23 cellular contexts compared by ENCODE assay signal in the genomic region with DNA sequence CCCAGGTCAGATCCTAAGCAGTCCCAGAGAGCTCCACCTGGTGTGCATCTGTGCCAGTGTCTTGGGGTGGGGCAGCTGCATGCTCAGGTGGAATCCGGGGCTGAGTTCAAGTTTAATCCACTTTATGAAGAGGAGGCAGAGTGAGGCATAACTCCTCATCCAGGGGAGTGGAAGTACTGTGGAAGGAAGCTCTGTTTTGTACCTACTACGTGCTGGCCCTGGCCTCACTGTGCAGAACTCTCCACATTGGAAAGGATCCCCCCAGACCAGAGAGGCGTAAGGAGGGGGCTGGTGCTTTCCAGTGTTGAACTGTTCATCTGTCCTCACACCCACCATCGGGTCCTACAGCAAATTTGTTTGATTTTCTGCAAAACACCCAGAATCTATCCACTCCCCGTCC.
"Had no signal": no experiment of that assay in that cellular context is flagged by ENCODE, and none has a peak within 500 bp of the region (broad histone marks: within the 10 kb centered on the region; RNA-seq: fewer than 3 reads in every experiment).

No MANE protein-coding gene starts in this region.

- H3K27me3 Mint-ChIP-seq: activated B cell treated with CpG ODN at 0.5 μM for 24 hours; activated CD4-positive, alpha-beta memory T cell treated with anti-CD3 and anti-CD28 coated beads for 36 hours; activated CD8-positive, alpha-beta memory T cell treated with anti-CD3 and anti-CD28 coated beads, Interleukin-2, amount 10 ng/mL, durations not matched to agents 7 days and 5 days; stimulated activated naive CD8-positive, alpha-beta T cell treated with anti-CD3 and anti-CD28 coated beads, Interleukin-15, Interleukin-2, amounts not matched to agents 100 ng/mL and 50 ng/mL, for 24 hours; T-cell had no signal

- H3K4me1 Mint-ChIP-seq: T-cell had no signal

- DNase-seq: activated B cell treated with CpG ODN at 0.5 μM for 24 hours; activated CD4-positive, alpha-beta memory T cell treated with anti-CD3 and anti-CD28 coated beads for 36 hours; activated CD4-positive, alpha-beta T cell treated with anti-CD3 and anti-CD28 coated beads for 4 hours; activated CD8-positive, alpha-beta memory T cell treated with anti-CD3 and anti-CD28 coated beads, Interleukin-2, amount 10 ng/mL, durations not matched to agents 7 days and 5 days; activated naive CD4-positive, alpha-beta T cell treated with Interleukin-2 at 50 U/mL for 16 hours; dermis blood vessel endothelial cell; effector memory CD4-positive, alpha-beta T cell; foreskin melanocyte; glutamatergic neuron; hypothalamus; islet precursor cell; midbrain; occipital lobe; right cardiac atrium; T-cell; trophoblast cell had no signal

- ATAC-seq: activated CD8-positive, alpha-beta memory T cell treated with anti-CD3 and anti-CD28 coated beads, Interleukin-2, amount 10 ng/mL, durations not matched to agents 7 days and 5 days; right cardiac atrium; T-cell had no signal

- H3K4me3 Mint-ChIP-seq: activated B cell treated with CpG ODN at 0.5 μM for 24 hours; activated CD4-positive, alpha-beta memory T cell treated with anti-CD3 and anti-CD28 coated beads for 36 hours; activated CD8-positive, alpha-beta memory T cell treated with anti-CD3 and anti-CD28 coated beads, Interleukin-2, amount 10 ng/mL, durations not matched to agents 7 days and 5 days; nephron; stimulated activated naive CD8-positive, alpha-beta T cell treated with anti-CD3 and anti-CD28 coated beads, Interleukin-15, Interleukin-2, amounts not matched to agents 100 ng/mL and 50 ng/mL, for 24 hours; T-cell had no signal

- H3K27ac ChIP-seq: prostate gland, skin epidermis, suprapubic skin, vagina had no signal

- H3K4me1 ChIP-seq: prostate gland had no signal

- H3K9me3 ChIP-seq: prostate gland, suprapubic skin, vagina had no signal

- H3K27me3 ChIP-seq: suprapubic skin, vagina had no signal

- H3K27ac Mint-ChIP-seq: activated B cell treated with CpG ODN at 0.5 μM for 24 hours; activated CD4-positive, alpha-beta memory T cell treated with anti-CD3 and anti-CD28 coated beads for 36 hours; activated CD8-positive, alpha-beta memory T cell treated with anti-CD3 and anti-CD28 coated beads, Interleukin-2, amount 10 ng/mL, durations not matched to agents 7 days and 5 days; activated T-helper 2 cell treated with anti-CD3 and anti-CD28 coated beads, Interferon-gamma antibody, Interleukin-2, Interleukin-4, amounts not matched to agents 10 μg/mL and 5 μg/mL and 100 μg/mL, durations not matched to agents 14 hours and 24 hours and 36 hours; nephron; stimulated activated naive CD8-positive, alpha-beta T cell treated with anti-CD3 and anti-CD28 coated beads, Interleukin-15, Interleukin-2, amounts not matched to agents 100 ng/mL and 50 ng/mL, for 24 hours; T-cell had no signal

- H3K4me3 ChIP-seq: prostate gland, skin epidermis, suprapubic skin, vagina had no signal

- H3K9me3 Mint-ChIP-seq: activated B cell treated with CpG ODN at 0.5 μM for 24 hours; activated CD4-positive, alpha-beta memory T cell treated with anti-CD3 and anti-CD28 coated beads for 36 hours; activated T-helper 2 cell treated with anti-CD3 and anti-CD28 coated beads, Interferon-gamma antibody, Interleukin-2, Interleukin-4, amounts not matched to agents 10 μg/mL and 5 μg/mL and 100 μg/mL, durations not matched to agents 14 hours and 24 hours and 36 hours; nephron; stimulated activated naive CD8-positive, alpha-beta T cell treated with anti-CD3 and anti-CD28 coated beads, Interleukin-15, Interleukin-2, amounts not matched to agents 100 ng/mL and 50 ng/mL, for 24 hours; T-cell had no signal
